Comparison of ENCODE assay signal across 23 cellular contexts in the genomic region with DNA sequence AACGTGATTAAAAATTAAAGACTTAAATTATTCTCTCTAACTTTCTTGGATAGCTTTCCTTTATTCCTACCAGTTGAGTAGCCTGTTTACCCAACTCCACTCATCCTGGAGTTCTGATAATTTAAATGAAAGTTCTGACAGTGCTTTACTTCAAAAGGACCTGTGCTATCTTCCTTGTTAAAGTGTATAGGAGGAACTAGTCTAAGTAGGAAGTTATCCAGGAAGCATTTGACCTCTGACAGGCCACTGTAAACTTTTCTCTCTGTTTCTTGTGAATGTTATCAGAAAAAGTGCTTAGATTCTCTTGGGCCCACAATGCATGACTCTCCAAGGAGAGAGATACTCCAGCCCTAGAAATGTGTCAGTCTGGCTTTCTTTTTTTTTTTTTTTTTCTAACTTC. TPM values are rescaled to one million over a fixed set of nuclear protein-coding genes. Genes with fewer than 3 reads are reported as not detected.
DNase-seq lines count a peak whose midpoint lies in the region; ATAC-seq, FAIRE-seq and TF ChIP-seq lines count a peak whose summit lies in the region.
"Had no signal": no experiment of that assay in that cellular context is flagged by ENCODE, and none has a peak within 500 bp of the region (broad histone marks: within the 10 kb centered on the region; RNA-seq: fewer than 3 reads in every experiment).

No MANE protein-coding gene starts in this region.

- TF ChIP-seq POLR2A in H54 (IDR thresholded peaks at IDR 0.05; ENCODE audit: low read depth, low read length): no peak

- peak overlapping the region; percentile 39 for H3K27ac Mint-ChIP-seq in endodermal cell
- no peak overlapping the region for H3K27ac Mint-ChIP-seq in WTC11
- H3K27ac Mint-ChIP-seq: activated T-cell treated with anti-CD3 and anti-CD28 coated beads, Interleukin-2, amount 50 U/mL, for 24 hours; CD14-positive monocyte; T-cell had no signal

- H3K9me3 Mint-ChIP-seq in endodermal cell: no peaks in the 10 kb centered on the region
- H3K9me3 Mint-ChIP-seq in WTC11: no peaks in the 10 kb centered on the region
- H3K9me3 Mint-ChIP-seq: activated T-cell treated with anti-CD3 and anti-CD28 coated beads, Interleukin-2, amount 50 U/mL, for 24 hours; CD14-positive monocyte; naive thymus-derived CD8-positive, alpha-beta T cell; T-cell had no signal

- no peak overlapping the region for H3K9ac ChIP-seq in endodermal cell (ENCODE audit: extremely low read depth, low read length, poor library complexity, severe bottlenecking)

- H3K36me3 Mint-ChIP-seq in endodermal cell (ENCODE audit: low read depth) (peaks cover 20% of the 10 kb centered on the region), WTC11 (peaks cover 16% of the 10 kb centered on the region)

- H3K4me3 ChIP-seq in endodermal cell (ENCODE audit: low read length): no peak overlapping the region
- H3K4me3 ChIP-seq: esophagus squamous epithelium, HAP-1, hepatocyte had no signal

- H3K9me3 ChIP-seq in endodermal cell (ENCODE audit: control insufficient read depth, low read length): no peaks in the 10 kb centered on the region
- H3K9me3 ChIP-seq: esophagus squamous epithelium, HAP-1 had no signal

- POLR2A ChIA-PET in WTC11 (lab: Charles Lee): no interaction called here

- H3K4me3 Mint-ChIP-seq in endodermal cell (no peak overlapping the region), WTC11 (no peak overlapping the region)
- H3K4me3 Mint-ChIP-seq: activated T-cell treated with anti-CD3 and anti-CD28 coated beads, Interleukin-2, amount 50 U/mL, for 24 hours; CD14-positive monocyte; naive thymus-derived CD8-positive, alpha-beta T cell; T-cell had no signal

- intact Hi-C loops in sciatic nerve (cut with DNase I): no loop called here

- WGBS in endodermal cell (ENCODE audit: insufficient coverage in 1 of 2, insufficient read length in 1 of 2), 2 experiments: 100% methylated on average over 1 of the region's 1 CpG; no CpG with 5 or more reads in 1 of the 2 experiments

- no peaks in the 10 kb centered on the region for H3K27me3 ChIP-seq in endodermal cell (ENCODE audit: control insufficient read depth, insufficient read depth, low read length, poor library complexity, severe bottlenecking)
- H3K27me3 ChIP-seq: esophagus squamous epithelium, hepatocyte had no signal

- ATAC-seq in WTC11 (no peak), sciatic nerve (no peak)
- ATAC-seq: naive thymus-derived CD8-positive, alpha-beta T cell; PC-3; Right ventricle myocardium inferior; T-cell had no signal

- H3K36me3 ChIP-seq in endodermal cell (ENCODE audit: control insufficient read depth, insufficient read depth, low read length): peaks cover 14% of the 10 kb centered on the region

- H3K27me3 Mint-ChIP-seq in endodermal cell (ENCODE audit: insufficient read depth): no peaks in the 10 kb centered on the region
- no peaks in the 10 kb centered on the region for H3K27me3 Mint-ChIP-seq in WTC11 (ENCODE audit: low read depth)
- H3K27me3 Mint-ChIP-seq: activated T-cell treated with anti-CD3 and anti-CD28 coated beads, Interleukin-2, amount 50 U/mL, for 24 hours; naive thymus-derived CD8-positive, alpha-beta T cell; T-cell had no signal

- peak; percentile 50 for FAIRE-seq in H54 (lab: Jason Lieb, UNC)
- FAIRE-seq: frontal cortex had no signal

- DNase-seq in H54 (ENCODE audit: insufficient read length, low spot score) (no peak), SKM-1 (lab: John Stamatoyannopoulos, UW; ENCODE audit: unreplicated experiment) (peak; percentile 52), endodermal cell (no peak), WTC11 (ENCODE audit: low spot score) (no peak), substantia nigra (lab: John Stamatoyannopoulos, UW) (no peak), sciatic nerve (ENCODE audit: low spot score) (no peak)
- DNase-seq: activated CD4-positive, alpha-beta T cell treated with anti-CD3 and anti-CD28 coated beads for 4 hours; activated gamma-delta T cell treated with Interleukin-2 at 50 U/mL for 16 hours; activated T-cell treated with anti-CD3 and anti-CD28 coated beads, Interleukin-2, amount 50 U/mL, for 24 hours; esophagus squamous epithelium; naive thymus-derived CD8-positive, alpha-beta T cell; NCI-H1105 treated with DMSO at 0.1 percent for 48 hours; NCI-H2029 treated with DMSO at 0.1 percent for 48 hours; NCI-H226; NCI-H82; PC-3; T-cell had no signal

- CTCF ChIA-PET in WTC11 (lab: Charles Lee): no interaction called here

- H3K27ac ChIP-seq in 22Rv1: peak overlapping the region; percentile 22
- no peak overlapping the region for H3K27ac ChIP-seq in endodermal cell (ENCODE audit: low read depth, low read length)
- H3K27ac ChIP-seq in substantia nigra (ENCODE audit: low read depth, low read length, poor library complexity, severe bottlenecking): no peak overlapping the region
- H3K27ac ChIP-seq: esophagus squamous epithelium, hepatocyte had no signal

- TF ChIP-seq CTCF in 22Rv1 (IDR thresholded peaks at IDR 0.05) (no peak), endodermal cell (conservative IDR thresholded peaks at IDR 0.05) (no peak), WTC11 (IDR thresholded peaks at IDR 0.05) (no peak)

- H3K4me1 ChIP-seq in endodermal cell (ENCODE audit: control insufficient read depth, insufficient read depth, low read length): peaks cover 7% of the 10 kb centered on the region

- peaks cover 16% of the 10 kb centered on the region for H3K4me1 Mint-ChIP-seq in endodermal cell
- H3K4me1 Mint-ChIP-seq in WTC11: peaks cover 4% of the 10 kb centered on the region

TF ChIP-seq in WTC11, 78 proteins besides CTCF, POLR2A, EP300 and RAD21:
- TF ChIP-seq ZNF121 (CRISPR knock-in tag; IDR thresholded peaks at IDR 0.05) (no peak), EMX1 (CRISPR knock-in tag; IDR thresholded peaks at IDR 0.05) (no peak), ATF1 (CRISPR knock-in tag; IDR thresholded peaks at IDR 0.05) (no peak), GABPB1 (CRISPR knock-in tag; IDR thresholded peaks at IDR 0.05) (no peak)
- TF ChIP-seq, protein P1, sequence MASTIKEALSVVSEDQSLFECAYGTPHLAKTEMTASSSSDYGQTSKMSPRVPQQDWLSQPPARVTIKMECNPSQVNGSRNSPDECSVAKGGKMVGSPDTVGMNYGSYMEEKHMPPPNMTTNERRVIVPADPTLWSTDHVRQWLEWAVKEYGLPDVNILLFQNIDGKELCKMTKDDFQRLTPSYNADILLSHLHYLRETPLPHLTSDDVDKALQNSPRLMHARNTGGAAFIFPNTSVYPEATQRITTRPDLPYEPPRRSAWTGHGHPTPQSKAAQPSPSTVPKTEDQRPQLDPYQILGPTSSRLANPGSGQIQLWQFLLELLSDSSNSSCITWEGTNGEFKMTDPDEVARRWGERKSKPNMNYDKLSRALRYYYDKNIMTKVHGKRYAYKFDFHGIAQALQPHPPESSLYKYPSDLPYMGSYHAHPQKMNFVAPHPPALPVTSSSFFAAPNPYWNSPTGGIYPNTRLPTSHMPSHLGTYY (CRISPR knock-in tag; IDR thresholded peaks at IDR 0.05): no peak
- TF ChIP-seq, protein P2, sequence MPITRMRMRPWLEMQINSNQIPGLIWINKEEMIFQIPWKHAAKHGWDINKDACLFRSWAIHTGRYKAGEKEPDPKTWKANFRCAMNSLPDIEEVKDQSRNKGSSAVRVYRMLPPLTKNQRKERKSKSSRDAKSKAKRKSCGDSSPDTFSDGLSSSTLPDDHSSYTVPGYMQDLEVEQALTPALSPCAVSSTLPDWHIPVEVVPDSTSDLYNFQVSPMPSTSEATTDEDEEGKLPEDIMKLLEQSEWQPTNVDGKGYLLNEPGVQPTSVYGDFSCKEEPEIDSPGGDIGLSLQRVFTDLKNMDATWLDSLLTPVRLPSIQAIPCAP (CRISPR knock-in tag; IDR thresholded peaks at IDR 0.05): no peak
- TF ChIP-seq, protein P3, sequence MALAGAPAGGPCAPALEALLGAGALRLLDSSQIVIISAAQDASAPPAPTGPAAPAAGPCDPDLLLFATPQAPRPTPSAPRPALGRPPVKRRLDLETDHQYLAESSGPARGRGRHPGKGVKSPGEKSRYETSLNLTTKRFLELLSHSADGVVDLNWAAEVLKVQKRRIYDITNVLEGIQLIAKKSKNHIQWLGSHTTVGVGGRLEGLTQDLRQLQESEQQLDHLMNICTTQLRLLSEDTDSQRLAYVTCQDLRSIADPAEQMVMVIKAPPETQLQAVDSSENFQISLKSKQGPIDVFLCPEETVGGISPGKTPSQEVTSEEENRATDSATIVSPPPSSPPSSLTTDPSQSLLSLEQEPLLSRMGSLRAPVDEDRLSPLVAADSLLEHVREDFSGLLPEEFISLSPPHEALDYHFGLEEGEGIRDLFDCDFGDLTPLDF (CRISPR knock-in tag; IDR thresholded peaks at IDR 0.05): no peak
- TF ChIP-seq, protein P4, sequence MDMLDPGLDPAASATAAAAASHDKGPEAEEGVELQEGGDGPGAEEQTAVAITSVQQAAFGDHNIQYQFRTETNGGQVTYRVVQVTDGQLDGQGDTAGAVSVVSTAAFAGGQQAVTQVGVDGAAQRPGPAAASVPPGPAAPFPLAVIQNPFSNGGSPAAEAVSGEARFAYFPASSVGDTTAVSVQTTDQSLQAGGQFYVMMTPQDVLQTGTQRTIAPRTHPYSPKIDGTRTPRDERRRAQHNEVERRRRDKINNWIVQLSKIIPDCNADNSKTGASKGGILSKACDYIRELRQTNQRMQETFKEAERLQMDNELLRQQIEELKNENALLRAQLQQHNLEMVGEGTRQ (CRISPR knock-in tag; IDR thresholded peaks at IDR 0.05): no peak
TF ChIP-seq in WTC11: peak in this region for 0.

RNA-seq across cellular contexts. Expression of a gene that starts 9.2 kb away (rescaled TPM):
- total RNA-seq in endodermal cell: 10 to 100 TPM; 36.4 to 39.4 TPM
- 33.2 TPM for polyA plus RNA-seq in endodermal cell (2013, experiment 1 of 2)
- 34.8 TPM for polyA plus RNA-seq in endodermal cell (2013, experiment 2 of 2)
- 31.1 to 31.7 TPM (median 31.6 TPM) in 3 replicates for total RNA-seq in WTC11 (2021)
- total RNA-seq in sciatic nerve: 70.9 TPM
